Comparison of ENCODE assay signal across 10 cellular contexts in the genomic region with DNA sequence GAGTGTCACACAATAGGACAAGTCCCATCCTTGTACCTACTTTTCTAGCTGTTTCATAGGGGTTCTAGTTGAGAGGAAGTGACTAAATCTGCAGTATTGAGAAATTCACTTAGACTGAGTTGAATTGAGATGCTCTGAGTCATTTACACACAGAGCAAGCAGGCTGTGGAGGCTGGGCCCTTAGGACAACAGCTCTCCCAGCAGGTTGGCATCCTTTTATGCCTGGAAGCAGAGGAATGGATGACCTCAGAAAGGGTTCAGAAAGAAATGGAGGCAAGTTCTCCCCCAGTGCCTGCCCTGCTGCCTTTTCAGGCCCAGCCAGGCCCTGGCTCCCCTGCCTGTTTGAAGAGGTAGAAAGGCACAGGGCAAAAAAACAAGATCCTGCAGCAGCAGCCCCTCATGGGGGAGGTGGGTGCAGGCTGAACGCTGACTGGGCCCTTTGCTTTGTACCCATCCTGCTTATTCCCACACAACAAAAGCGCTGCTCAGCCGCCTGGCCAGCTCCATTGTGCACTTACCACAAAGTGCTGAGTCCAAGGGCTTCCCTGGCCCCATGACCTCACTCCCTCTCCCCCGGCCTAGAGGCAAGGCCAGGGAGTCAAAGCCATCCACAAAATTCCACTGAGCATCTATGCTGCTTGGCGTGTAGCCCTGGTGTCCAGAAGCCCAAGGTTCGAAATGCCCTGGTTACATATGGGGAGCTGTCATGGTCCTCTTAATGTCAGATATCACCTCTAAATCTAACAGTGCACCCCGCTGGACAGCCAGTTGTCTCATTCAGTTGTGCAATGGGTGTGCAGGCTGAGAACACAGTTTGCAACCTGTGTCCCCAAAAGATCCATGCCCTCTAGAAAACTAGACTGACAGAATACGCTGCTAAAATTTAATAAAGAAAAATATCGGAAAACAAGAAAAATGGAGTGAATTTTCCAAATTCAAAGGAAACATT. TPM values are rescaled to one million over a fixed set of nuclear protein-coding genes. Genes with fewer than 3 reads are reported as not detected.
DNase-seq lines count a peak whose midpoint lies in the region; ATAC-seq and TF ChIP-seq lines count a peak whose summit lies in the region.
"Had no signal": no experiment of that assay in that cellular context is flagged by ENCODE, and none has a peak within 500 bp of the region (broad histone marks: within the 10 kb centered on the region; RNA-seq: fewer than 3 reads in every experiment).

No MANE protein-coding gene starts in this region.

- H3K4me2 ChIP-seq in PC-3 (ENCODE audit: low read length) = peak overlapping the region; percentile 47

- H3K9me3 ChIP-seq in PC-3 (ENCODE audit: low read length) (no peaks in the 10 kb centered on the region), ectodermal cell (ENCODE audit: control insufficient read depth, low read length) (no peaks in the 10 kb centered on the region)
- H3K9me3 ChIP-seq in naive thymus-derived CD4-positive, alpha-beta T cell (ENCODE audit: control insufficient read depth in 2 of 3, low read length in 3 of 3) = no peaks in the 10 kb centered on the region

- DNase-seq in activated CD4-positive, alpha-beta T cell treated with anti-CD3 and anti-CD28 coated beads, Interleukin-2, amount 10 ng/mL, durations not matched to agents 24 days and 14 days = no peak
- DNase-seq in activated CD4-positive, alpha-beta T cell treated with anti-CD3 and anti-CD28 coated beads, Interleukin-2, amount 10 ng/mL, durations not matched to agents 7 days and 5 days = no peak
- peak; percentile 87 for DNase-seq in PC-3
- no peak for DNase-seq in naive thymus-derived CD4-positive, alpha-beta T cell
- DNase-seq in UCSD-AML1 (lab: John Stamatoyannopoulos, UW; ENCODE audit: unreplicated experiment) = no peak
- no peak for DNase-seq in NCI-H1105 (lab: John Stamatoyannopoulos, UW)
- DNase-seq in NCI-H187 treated with DMSO at 0.1 percent for 48 hours (lab: John Stamatoyannopoulos, UW) = no peak
- DNase-seq: DND-41 had no signal

- H2AFZ ChIP-seq in PC-3 (ENCODE audit: low read length) = peak overlapping the region; percentile 28; the same call in 1 of the 2 replicates

- no peak for TF ChIP-seq CTCF in PC-3 (conservative IDR thresholded peaks at IDR 0.05; ENCODE audit: low read depth, low read length)

- H3K36me3 ChIP-seq in PC-3 (ENCODE audit: low read depth, low read length) (no peaks in the 10 kb centered on the region), ectodermal cell (ENCODE audit: control insufficient read depth, insufficient read depth, low read length) (no peaks in the 10 kb centered on the region)
- H3K36me3 ChIP-seq in naive thymus-derived CD4-positive, alpha-beta T cell (ENCODE audit: control insufficient read depth in 2 of 3, insufficient read depth in 3 of 3, low read length in 3 of 3) = no peaks in the 10 kb centered on the region

- intact Hi-C loops in activated CD4-positive, alpha-beta T cell treated with anti-CD3 and anti-CD28 coated beads, Interleukin-2, amount 10 ng/mL, durations not matched to agents 24 days and 14 days (cut with micrococcal nuclease) = no loop called here
- intact Hi-C loops in PC-3 (cut with micrococcal nuclease) = no loop called here
- intact Hi-C loops in naive thymus-derived CD4-positive, alpha-beta T cell (cut with micrococcal nuclease) = no loop called here

- no peak overlapping the region for H3K4me3 Mint-ChIP-seq in activated CD4-positive, alpha-beta T cell treated with anti-CD3 and anti-CD28 coated beads, Interleukin-2, amount 10 ng/mL, durations not matched to agents 24 days and 14 days
- H3K4me3 Mint-ChIP-seq in activated CD4-positive, alpha-beta T cell treated with anti-CD3 and anti-CD28 coated beads, Interleukin-2, amount 10 ng/mL, durations not matched to agents 7 days and 5 days = no peak overlapping the region
- no peak overlapping the region for H3K4me3 Mint-ChIP-seq in naive thymus-derived CD4-positive, alpha-beta T cell
- H3K4me3 Mint-ChIP-seq: stimulated activated naive CD8-positive, alpha-beta T cell treated with anti-CD3 and anti-CD28 coated beads, Interleukin-15, Interleukin-2, amounts not matched to agents 100 ng/mL and 50 ng/mL, for 24 hours had no signal

- no TSS peak for BruUV-seq in PC-3 (replicated peaks; lab: Mats Ljungman, UMichigan)

- H3K4me3 ChIP-seq in PC-3 (ENCODE audit: low read length) (no peak overlapping the region), ectodermal cell (ENCODE audit: insufficient read depth, low read depth, low read length) (no peak overlapping the region)
- H3K4me3 ChIP-seq in naive thymus-derived CD4-positive, alpha-beta T cell (ENCODE audit: low read length) = no peak overlapping the region

- H3K4me1 ChIP-seq in PC-3 (ENCODE audit: insufficient read depth, low read length) = peaks cover 16% of the 10 kb centered on the region
- peaks cover 21% of the 10 kb centered on the region for H3K4me1 ChIP-seq in ectodermal cell (ENCODE audit: control insufficient read depth, insufficient read depth, low read length)
- no peaks in the 10 kb centered on the region for H3K4me1 ChIP-seq in naive thymus-derived CD4-positive, alpha-beta T cell (ENCODE audit: control insufficient read depth in 2 of 2, insufficient read depth in 2 of 2, low read length in 2 of 2)

- H3K27me3 ChIP-seq in PC-3 (ENCODE audit: low read length) (no peaks in the 10 kb centered on the region), ectodermal cell (ENCODE audit: control insufficient read depth, insufficient read depth, low read length, poor library complexity, severe bottlenecking) (no peaks in the 10 kb centered on the region)
- H3K27me3 ChIP-seq in naive thymus-derived CD4-positive, alpha-beta T cell (ENCODE audit: control insufficient read depth in 2 of 2, insufficient read depth in 2 of 2, low read length in 2 of 2) = no peaks in the 10 kb centered on the region

- no peaks in the 10 kb centered on the region for H3K36me3 Mint-ChIP-seq in activated CD4-positive, alpha-beta T cell treated with anti-CD3 and anti-CD28 coated beads, Interleukin-2, amount 10 ng/mL, durations not matched to agents 24 days and 14 days (ENCODE audit: low read depth)
- H3K36me3 Mint-ChIP-seq in activated CD4-positive, alpha-beta T cell treated with anti-CD3 and anti-CD28 coated beads, Interleukin-2, amount 10 ng/mL, durations not matched to agents 7 days and 5 days (ENCODE audit: low read depth) = no peaks in the 10 kb centered on the region
- no peaks in the 10 kb centered on the region for H3K36me3 Mint-ChIP-seq in naive thymus-derived CD4-positive, alpha-beta T cell

- WGBS in ectodermal cell, 2 experiments = 49 to 53% methylated on average over 9 of the region's 9 CpGs

- no peaks in the 10 kb centered on the region for H3K9me3 Mint-ChIP-seq in activated CD4-positive, alpha-beta T cell treated with anti-CD3 and anti-CD28 coated beads, Interleukin-2, amount 10 ng/mL, durations not matched to agents 24 days and 14 days
- no peaks in the 10 kb centered on the region for H3K9me3 Mint-ChIP-seq in activated CD4-positive, alpha-beta T cell treated with anti-CD3 and anti-CD28 coated beads, Interleukin-2, amount 10 ng/mL, durations not matched to agents 7 days and 5 days
- H3K9me3 Mint-ChIP-seq in naive thymus-derived CD4-positive, alpha-beta T cell = no peaks in the 10 kb centered on the region
- H3K9me3 Mint-ChIP-seq: stimulated activated naive CD8-positive, alpha-beta T cell treated with anti-CD3 and anti-CD28 coated beads, Interleukin-15, Interleukin-2, amounts not matched to agents 100 ng/mL and 50 ng/mL, for 24 hours had no signal

- peaks cover 6% of the 10 kb centered on the region for H3F3A ChIP-seq in PC-3 (ENCODE audit: low read length, unreplicated experiment)

- no peaks in the 10 kb centered on the region for H4K20me1 ChIP-seq in PC-3 (ENCODE audit: low read length)

- H3K9ac ChIP-seq in PC-3 (ENCODE audit: low read length) = no peak overlapping the region

- peaks cover 10% of the 10 kb centered on the region for H3K4me1 Mint-ChIP-seq in activated CD4-positive, alpha-beta T cell treated with anti-CD3 and anti-CD28 coated beads, Interleukin-2, amount 10 ng/mL, durations not matched to agents 24 days and 14 days
- peaks cover 11% of the 10 kb centered on the region for H3K4me1 Mint-ChIP-seq in activated CD4-positive, alpha-beta T cell treated with anti-CD3 and anti-CD28 coated beads, Interleukin-2, amount 10 ng/mL, durations not matched to agents 7 days and 5 days
- H3K4me1 Mint-ChIP-seq in naive thymus-derived CD4-positive, alpha-beta T cell = peaks cover 0 to 7% (median 6%) of the 10 kb centered on the region in 7 donors

- H3K27ac ChIP-seq in PC-3 (ENCODE audit: low read length) = peak overlapping the region; percentile 60
- H3K27ac ChIP-seq in ectodermal cell (ENCODE audit: insufficient read depth, low read depth, low read length, poor library complexity, severe bottlenecking) = peak overlapping the region; percentile 97
- H3K27ac ChIP-seq in naive thymus-derived CD4-positive, alpha-beta T cell (ENCODE audit: low read depth, low read length) = no peak overlapping the region

- peak; percentile 99 for ATAC-seq in PC-3
- peak; percentile 88 for ATAC-seq in naive thymus-derived CD4-positive, alpha-beta T cell

- no peaks in the 10 kb centered on the region for H3K79me2 ChIP-seq in PC-3 (ENCODE audit: low read length)

- H3K27me3 Mint-ChIP-seq in activated CD4-positive, alpha-beta T cell treated with anti-CD3 and anti-CD28 coated beads, Interleukin-2, amount 10 ng/mL, durations not matched to agents 24 days and 14 days = peaks cover 1% of the 10 kb centered on the region
- H3K27me3 Mint-ChIP-seq in activated CD4-positive, alpha-beta T cell treated with anti-CD3 and anti-CD28 coated beads, Interleukin-2, amount 10 ng/mL, durations not matched to agents 7 days and 5 days = no peaks in the 10 kb centered on the region
- no peaks in the 10 kb centered on the region for H3K27me3 Mint-ChIP-seq in naive thymus-derived CD4-positive, alpha-beta T cell
- H3K27me3 Mint-ChIP-seq: stimulated activated naive CD8-positive, alpha-beta T cell treated with anti-CD3 and anti-CD28 coated beads, Interleukin-15, Interleukin-2, amounts not matched to agents 100 ng/mL and 50 ng/mL, for 24 hours had no signal

- CTCF ChIA-PET in activated CD4-positive, alpha-beta T cell treated with anti-CD3 and anti-CD28 coated beads, Interleukin-2, amount 10 ng/mL, durations not matched to agents 7 days and 5 days (lab: Charles Lee) = interaction anchor here (0.8 to 2.4 kb wide), 5 partner anchors 8 to 117 kb away, joined by 3 to 6 read pairs (median 3); no protein-coding TSS in a partner anchor
- CTCF ChIA-PET in PC-3 (lab: Charles Lee) = interaction anchor here (0.6 kb wide), 1 partner anchor 13 kb away, joined by 12 read pairs; no protein-coding TSS in a partner anchor
- CTCF ChIA-PET in naive thymus-derived CD4-positive, alpha-beta T cell (lab: Charles Lee) = interaction anchor here (0.5 kb wide), 1 partner anchor 47 kb away, joined by 3 read pairs; no protein-coding TSS in a partner anchor

- H3K27ac Mint-ChIP-seq in activated CD4-positive, alpha-beta T cell treated with anti-CD3 and anti-CD28 coated beads, Interleukin-2, amount 10 ng/mL, durations not matched to agents 24 days and 14 days = peak overlapping the region; percentile 61
- H3K27ac Mint-ChIP-seq in activated CD4-positive, alpha-beta T cell treated with anti-CD3 and anti-CD28 coated beads, Interleukin-2, amount 10 ng/mL, durations not matched to agents 7 days and 5 days = no peak overlapping the region
- peak overlapping the region in 1 of 9 donors; percentile 48 for H3K27ac Mint-ChIP-seq in naive thymus-derived CD4-positive, alpha-beta T cell
- H3K27ac Mint-ChIP-seq: stimulated activated naive CD8-positive, alpha-beta T cell treated with anti-CD3 and anti-CD28 coated beads, Interleukin-15, Interleukin-2, amounts not matched to agents 100 ng/mL and 50 ng/mL, for 24 hours had no signal

- POLR2A ChIA-PET in activated CD4-positive, alpha-beta T cell treated with anti-CD3 and anti-CD28 coated beads, Interleukin-2, amount 10 ng/mL, durations not matched to agents 7 days and 5 days (lab: Charles Lee) = interaction anchor here (0.6 kb wide), 2 partner anchors 96 to 939 kb away, joined by 4 to 6 read pairs; no protein-coding TSS in a partner anchor
- POLR2A ChIA-PET in PC-3 (lab: Charles Lee; ENCODE audit: unreplicated experiment) = no interaction called here
- POLR2A ChIA-PET in naive thymus-derived CD4-positive, alpha-beta T cell (lab: Charles Lee) = no interaction called here

- no peaks in the 10 kb centered on the region for H3K9me2 ChIP-seq in PC-3 (replicated peaks; ENCODE audit: low read length)

RNA-seq across cellular contexts. Expression of a gene that starts 5.4 kb away (rescaled TPM):
- total RNA-seq in activated CD4-positive, alpha-beta T cell treated with anti-CD3 and anti-CD28 coated beads, Interleukin-2, amount 10 ng/mL, durations not matched to agents 24 days and 14 days = not detected in 2 replicates
- total RNA-seq in activated CD4-positive, alpha-beta T cell treated with anti-CD3 and anti-CD28 coated beads, Interleukin-2, amount 10 ng/mL, durations not matched to agents 7 days and 5 days = not detected
- total RNA-seq in PC-3 (2014; rRNA removed) = not detected in 2 replicates
- 2.0 TPM for polyA plus RNA-seq in ectodermal cell (2013, experiment 1 of 4)
- 1.7 TPM for polyA plus RNA-seq in ectodermal cell (2013, experiment 2 of 4)
- 0.69 TPM for polyA plus RNA-seq in ectodermal cell (2013, experiment 3 of 4)
- polyA plus RNA-seq in ectodermal cell (2013, experiment 4 of 4) = 1.6 TPM
- not detected for total RNA-seq in naive thymus-derived CD4-positive, alpha-beta T cell
- polyA plus RNA-seq in naive thymus-derived CD4-positive, alpha-beta T cell = not detected

RNA-seq across cellular contexts. Expression of a gene that starts 52.7 kb away (rescaled TPM):
- total RNA-seq in activated CD4-positive, alpha-beta T cell treated with anti-CD3 and anti-CD28 coated beads, Interleukin-2, amount 10 ng/mL, durations not matched to agents 24 days and 14 days = 83.2 and 89.7 TPM in 2 replicates
- 10 to 100 TPM; 66.9 to 85.4 TPM for total RNA-seq in activated CD4-positive, alpha-beta T cell treated with anti-CD3 and anti-CD28 coated beads, Interleukin-2, amount 10 ng/mL, durations not matched to agents 7 days and 5 days
- 16.1 and 22.6 TPM in 2 replicates for total RNA-seq in PC-3 (2014; rRNA removed)
- 47.5 TPM for polyA plus RNA-seq in ectodermal cell (2013, experiment 1 of 4)
- 50.8 TPM for polyA plus RNA-seq in ectodermal cell (2013, experiment 2 of 4)
- polyA plus RNA-seq in ectodermal cell (2013, experiment 3 of 4) = 43.6 TPM
- polyA plus RNA-seq in ectodermal cell (2013, experiment 4 of 4) = 52.1 TPM
- total RNA-seq in naive thymus-derived CD4-positive, alpha-beta T cell = 10 to 100 TPM; 60.4 to 85.3 (median 73.0) TPM
- 1 to 10 TPM; 5.3 to 7.5 TPM for polyA plus RNA-seq in naive thymus-derived CD4-positive, alpha-beta T cell
